22 cellular contexts compared by ENCODE assay signal in the genomic region with DNA sequence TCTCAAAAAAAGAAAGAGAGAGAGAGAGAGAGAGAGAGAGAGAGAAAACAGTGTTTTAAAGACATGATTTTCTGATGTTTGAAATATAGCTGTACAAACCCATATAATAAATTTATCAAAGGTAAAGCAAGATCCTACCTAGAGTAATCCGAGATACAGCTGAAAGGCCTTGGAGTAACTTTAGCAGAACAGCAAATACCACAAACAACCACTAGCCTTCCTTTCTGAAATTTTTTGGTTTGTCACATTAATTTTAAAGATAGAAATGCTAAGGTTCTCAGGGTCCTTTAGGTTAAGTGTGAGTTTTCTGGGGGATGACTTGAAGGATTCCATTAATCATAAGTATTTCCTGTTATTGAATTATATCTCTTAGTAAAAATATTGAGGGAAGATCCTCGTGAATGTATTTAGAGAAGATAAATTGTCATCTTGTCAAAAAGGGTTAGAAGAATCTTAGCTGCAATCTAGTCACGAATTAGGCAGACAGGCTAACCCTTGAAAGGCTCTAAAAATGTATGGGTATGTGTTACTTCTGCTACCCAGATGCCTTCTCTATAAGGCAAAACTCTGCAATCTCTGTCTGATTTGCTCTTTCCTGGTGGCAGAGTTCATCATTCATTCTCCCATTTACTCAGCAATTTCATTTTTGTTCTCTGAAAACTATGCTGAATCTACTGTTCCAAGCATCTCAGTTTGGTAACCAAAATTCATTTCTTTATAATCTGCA. TPM values are rescaled to one million over a fixed set of nuclear protein-coding genes. Genes with fewer than 3 reads are reported as not detected.
"Had no signal": no experiment of that assay in that cellular context is flagged by ENCODE, and none has a peak within 500 bp of the region (broad histone marks: within the 10 kb centered on the region; RNA-seq: fewer than 3 reads in every experiment).

No MANE protein-coding gene starts in this region.

- H3K27me3 Mint-ChIP-seq: dendritic cell treated with granulocyte-macrophage colony-stimulating factor and Interleukin-4, amounts not matched to agents 40 ng/mL and 50 ng/mL, for 4 days; naive B cell; progenitor cell of endocrine pancreas; stimulated activated naive B cell treated with anti-CD40 and anti-IgM and Interleukin-4, amounts not matched to agents 10 μg/mL and 1 μg/mL and 100 μg/mL, for 72 hours; type B pancreatic cell had no signal

- H3K27me3 ChIP-seq: left lung, sigmoid colon, vagina had no signal

- H3K9me3 Mint-ChIP-seq: dendritic cell treated with granulocyte-macrophage colony-stimulating factor and Interleukin-4, amounts not matched to agents 40 ng/mL and 50 ng/mL, for 4 days; naive B cell; stimulated activated naive B cell treated with anti-CD40 and anti-IgM and Interleukin-4, amounts not matched to agents 10 μg/mL and 1 μg/mL and 100 μg/mL, for 72 hours; T-helper 2 cell treated with Interferon-gamma antibody and Interleukin-4, amounts not matched to agents 5 μg/mL and 100 μg/mL, for 36 hours; type B pancreatic cell had no signal

- H3K4me1 Mint-ChIP-seq: naive B cell; stimulated activated naive B cell treated with anti-CD40 and anti-IgM and Interleukin-4, amounts not matched to agents 10 μg/mL and 1 μg/mL and 100 μg/mL, for 72 hours had no signal

- H3K4me3 Mint-ChIP-seq: dendritic cell treated with granulocyte-macrophage colony-stimulating factor and Interleukin-4, amounts not matched to agents 40 ng/mL and 50 ng/mL, for 4 days; naive B cell; stimulated activated naive B cell treated with anti-CD40 and anti-IgM and Interleukin-4, amounts not matched to agents 10 μg/mL and 1 μg/mL and 100 μg/mL, for 72 hours; T-helper 2 cell treated with Interferon-gamma antibody and Interleukin-4, amounts not matched to agents 5 μg/mL and 100 μg/mL, for 36 hours; type B pancreatic cell had no signal

- H3K9me3 ChIP-seq: left lung, sigmoid colon, thoracic aorta, vagina had no signal

- DNase-seq: activated CD4-positive, alpha-beta T cell treated with anti-CD3 and anti-CD28 coated beads, Interleukin-2, amount 50 U/mL, for 1 hour; activated naive CD4-positive, alpha-beta T cell treated with Interleukin-2 at 50 U/mL for 16 hours; amygdala; effector CD4-positive, alpha-beta T cell; erythroblast; foreskin fibroblast; left lung; naive B cell; retina; sigmoid colon; stimulated activated CD4-positive, alpha-beta T cell treated with anti-CD3 and anti-CD28 coated beads, Interleukin-15, amount 100 ng/mL, for 24 hours; stimulated activated naive B cell treated with anti-CD40 and anti-IgM and Interleukin-4, amounts not matched to agents 10 μg/mL and 1 μg/mL and 100 μg/mL, for 72 hours had no signal

- H3K27ac Mint-ChIP-seq: dendritic cell treated with granulocyte-macrophage colony-stimulating factor and Interleukin-4, amounts not matched to agents 40 ng/mL and 50 ng/mL, for 4 days; progenitor cell of endocrine pancreas; stimulated activated naive B cell treated with anti-CD40 and anti-IgM and Interleukin-4, amounts not matched to agents 10 μg/mL and 1 μg/mL and 100 μg/mL, for 72 hours; T-helper 2 cell treated with Interferon-gamma antibody and Interleukin-4, amounts not matched to agents 5 μg/mL and 100 μg/mL, for 36 hours; type B pancreatic cell had no signal

- H3K36me3 Mint-ChIP-seq: type B pancreatic cell had no signal

- H3K4me1 ChIP-seq: left lung, sigmoid colon, vagina had no signal

- H3K36me3 ChIP-seq: sigmoid colon, thoracic aorta, vagina had no signal

- ATAC-seq: activated CD4-positive, CD25-positive, alpha-beta regulatory T cell treated with anti-CD3 and anti-CD28 coated beads, Interleukin-2, amount 50 U/mL, for 24 hours; left lung; stimulated activated naive B cell treated with anti-CD40 and anti-IgM and Interleukin-4, amounts not matched to agents 10 μg/mL and 1 μg/mL and 100 μg/mL, for 72 hours had no signal

- H3K4me3 ChIP-seq: left lung, lung, sigmoid colon, smooth muscle cell, thoracic aorta, vagina had no signal

- H3K27ac ChIP-seq: left lung, sigmoid colon, thoracic aorta, vagina, VCaP had no signal

RNA-seq across cellular contexts. Expression of gene F2RL2, which starts 27.3 kb away (rescaled TPM):
- total RNA-seq: progenitor cell of endocrine pancreas, vagina had no signal
